Comparison of ENCODE assay signal across 11 cellular contexts in genomic region chr7:32163141-32163806, GRCh38.
DNase-seq lines count a peak whose midpoint lies in the region; TF ChIP-seq lines count a peak whose summit lies in the region.
"Had no signal": no experiment of that assay in that cellular context is flagged by ENCODE, and none has a peak within 500 bp of the region (broad histone marks: within the 10 kb centered on the region; RNA-seq: fewer than 3 reads in every experiment).

No MANE protein-coding gene starts in this region.

- no peaks in the 10 kb centered on the region for H3K27me3 Mint-ChIP-seq in Caco-2 (ENCODE audit: insufficient read depth, unreplicated experiment)

- no peak overlapping the region; the same call in 1 of the 2 replicates for H2AFZ ChIP-seq in SK-N-SH (ENCODE audit: low read depth)

- POLR2A ChIA-PET in SK-N-SH (lab: Yijun Ruan, JAX): no interaction called here
- POLR2A ChIA-PET in Caco-2 (lab: Charles Lee): no interaction called here

- H3K4me1 Mint-ChIP-seq in Caco-2 (ENCODE audit: low read depth, unreplicated experiment): no peaks in the 10 kb centered on the region

- no peaks in the 10 kb centered on the region for H3K9me2 ChIP-seq in SK-N-SH

- H3K4me1 ChIP-seq in SK-N-SH (ENCODE audit: control insufficient read depth in 1 of 2, insufficient read depth in 2 of 2, low read depth in 1 of 2, low read length in 1 of 2): peaks cover 7 to 37% of the 10 kb centered on the region in 2 experiments
- no peaks in the 10 kb centered on the region; the same call in 1 of the 2 replicates for H3K4me1 ChIP-seq in Caco-2
- H3K4me1 ChIP-seq: right lobe of liver had no signal

- H3K36me3 ChIP-seq in SK-N-SH (replicated peaks in 1 of 2; ENCODE audit: control insufficient read depth in 1 of 2, insufficient read depth in 2 of 2, low read length in 1 of 2) (no peaks in the 10 kb centered on the region), Caco-2 (ENCODE audit: control insufficient read depth, insufficient read depth, low read length) (no peaks in the 10 kb centered on the region)
- H3K36me3 ChIP-seq: right lobe of liver had no signal

- WGBS in SK-N-SH (ENCODE audit: low lambda C conversion rate): 4% methylated on average over 7 of the region's 7 CpGs

- peak overlapping the region; percentile 55 for H3K9ac ChIP-seq in SK-N-SH

- peak; percentile 37; the same call in 1 of the 2 replicates for TF ChIP-seq CTCF in SK-N-SH (IDR thresholded peaks at IDR 0.05)
- TF ChIP-seq CTCF in fibroblast of pulmonary artery (IDR thresholded peaks at IDR 0.05; ENCODE audit: low read length, missing control alignments): no peak
- no peak for TF ChIP-seq CTCF in Caco-2 (IDR thresholded peaks at IDR 0.05; ENCODE audit: insufficient read depth in 1 of 2, low read depth in 1 of 2, low read length in 1 of 2, severe bottlenecking in 1 of 2, unreplicated experiment in 1 of 2)
- TF ChIP-seq CTCF in GM20000 (IDR thresholded peaks at IDR 0.05; ENCODE audit: extremely low read depth, missing control alignments): no peak

- BruUV-seq in Caco-2 (replicated peaks; lab: Mats Ljungman, UMichigan): no TSS peak

- peak overlapping the region; percentile 43 for H3K4me2 ChIP-seq in SK-N-SH

- no peaks in the 10 kb centered on the region for H3K9me3 Mint-ChIP-seq in Caco-2 (ENCODE audit: unreplicated experiment)

- CTCF ChIA-PET in SK-N-SH (lab: Yijun Ruan, JAX) (interaction anchor here (0.8 kb wide), 1 partner anchor 687 kb away, joined by 3 read pairs; no protein-coding TSS in a partner anchor), Caco-2 (lab: Charles Lee) (no interaction called here)

- TF ChIP-seq EP300 in SK-N-SH (IDR thresholded peaks at IDR 0.05; ENCODE audit: borderline replicate concordance in 1 of 2, low read depth in 1 of 2, low read length in 1 of 2): peak; percentile 57 to 97

- intact Hi-C loops in Caco-2 (cut with micrococcal nuclease; ENCODE audit: unreplicated experiment): no loop called here

- H3K36me3 Mint-ChIP-seq in Caco-2 (ENCODE audit: insufficient read depth, unreplicated experiment): no peaks in the 10 kb centered on the region

- peak overlapping the region; percentile 87 to 92; a peak in 3 of 4 replicates for H3K27ac ChIP-seq in SK-N-SH (ENCODE audit: low read depth in 2 of 2, low read length in 1 of 2)
- H3K27ac ChIP-seq: right lobe of liver had no signal

- no peak overlapping the region for H3K4me3 Mint-ChIP-seq in Caco-2 (ENCODE audit: unreplicated experiment)

- H4K20me1 ChIP-seq in SK-N-SH (ENCODE audit: insufficient read depth): no peaks in the 10 kb centered on the region

- H3K27me3 ChIP-seq in SK-N-SH (ENCODE audit: insufficient read depth) (no peaks in the 10 kb centered on the region), Caco-2 (replicated peaks; ENCODE audit: control insufficient read depth, insufficient read depth, low read length) (no peaks in the 10 kb centered on the region)
- H3K27me3 ChIP-seq: right lobe of liver had no signal

- peak; percentile 99 for DNase-seq in EH (ENCODE audit: low read depth)
- peak; percentile 5 for DNase-seq in SK-N-SH
- DNase-seq in fibroblast of pulmonary artery (ENCODE audit: low read depth): peak; percentile 85
- peak; percentile 64 for DNase-seq in pulmonary artery endothelial cell (ENCODE audit: low read depth, low spot score)
- no peak for DNase-seq in NCI-H2029 treated with DMSO at 0.1 percent for 48 hours (lab: John Stamatoyannopoulos, UW)
- DNase-seq in Caco-2: no peak
- no peak for DNase-seq in middle frontal gyrus (ENCODE audit: extremely low spot score, low spot score)
- DNase-seq in GM20000 (ENCODE audit: low spot score): no peak
- DNase-seq: activated CD4-positive, alpha-beta T cell treated with anti-CD3 and anti-CD28 coated beads, Interleukin-2, amount 50 U/mL, for 1 hour; NCI-H1436 had no signal

- H3K4me3 ChIP-seq in SK-N-SH (ENCODE audit: low read depth in 2 of 2, low read length in 1 of 2): peak overlapping the region in 1 of 2 experiments; percentile 3; a peak in 1 of 4 replicates
- H3K4me3 ChIP-seq in fibroblast of pulmonary artery (replicated peaks; ENCODE audit: low read depth, low read length): no peak overlapping the region
- H3K4me3 ChIP-seq in Caco-2 (ENCODE audit: low read depth, low read length): no peak overlapping the region
- H3K4me3 ChIP-seq: right lobe of liver had no signal

- H3F3A ChIP-seq in SK-N-SH (replicated peaks; ENCODE audit: insufficient read depth): peaks cover 24% of the 10 kb centered on the region

- H3K9me3 ChIP-seq in SK-N-SH: no peaks in the 10 kb centered on the region
- H3K9me3 ChIP-seq in Caco-2: no peaks in the 10 kb centered on the region
- H3K9me3 ChIP-seq: right lobe of liver had no signal

- H3K27ac Mint-ChIP-seq in Caco-2 (ENCODE audit: unreplicated experiment): no peak overlapping the region

- no peaks in the 10 kb centered on the region for H3K79me2 ChIP-seq in SK-N-SH (ENCODE audit: insufficient read depth)

- no peak for TF ChIP-seq RAD21 in SK-N-SH (IDR thresholded peaks at IDR 0.05; ENCODE audit: low read length)

TF ChIP-seq in SK-N-SH, 30 proteins besides CTCF, POLR2A, EP300 and RAD21 (continues in another document):
- TF ChIP-seq RCOR1 (IDR thresholded peaks at IDR 0.05; ENCODE audit: low read length) (0 out of 2 replicates have a peak, but pooled peaks have one; percentile 6), MXI1 (IDR thresholded peaks at IDR 0.05; ENCODE audit: low read depth, low read length) (no peak), JUND (IDR thresholded peaks at IDR 0.05) (peak; percentile 99), FOXJ3 (CRISPR knock-in tag; IDR thresholded peaks at IDR 0.05) (no peak), YY1 (IDR thresholded peaks at IDR 0.05; ENCODE audit: low read depth) (peak; percentile 68), CHD2 (IDR thresholded peaks at IDR 0.05; ENCODE audit: low read length, partially characterized antibody) (no peak), SIN3A (IDR thresholded peaks at IDR 0.05; ENCODE audit: borderline replicate concordance, low read depth, low read length) (peak; percentile 29; the same call in 1 of the 2 replicates), TCF12 (IDR thresholded peaks at IDR 0.05) (peak; percentile 93), FOXM1 (IDR thresholded peaks at IDR 0.05; ENCODE audit: low read depth) (peak; percentile 59; the same call in 1 of the 2 replicates), ZBTB33 (IDR thresholded peaks at IDR 0.05; ENCODE audit: borderline replicate concordance, low read depth) (peak; percentile 76; the same call in 1 of the 2 replicates), POLR2AphosphoS5 (IDR thresholded peaks at IDR 0.05; ENCODE audit: low read depth, low read length) (peak; percentile 63; the same call in 1 of the 2 replicates), SMC3 (IDR thresholded peaks at IDR 0.05; ENCODE audit: low read depth, low read length) (no peak), EZH2phosphoT487 (IDR thresholded peaks at IDR 0.05; ENCODE audit: borderline replicate concordance, low read depth) (no peak), REST (IDR thresholded peaks at IDR 0.05; ENCODE audit: low read depth, low read length) (peak; percentile 56; the same call in 1 of the 2 replicates), TEAD4 (IDR thresholded peaks at IDR 0.05; ENCODE audit: borderline replicate concordance, insufficient read depth) (peak; percentile 93), NFIC (IDR thresholded peaks at IDR 0.05; ENCODE audit: borderline replicate concordance) (peak; percentile 98), TAF1 (IDR thresholded peaks at IDR 0.05; ENCODE audit: borderline replicate concordance, low read depth, low read length) (peak; percentile 43; the same call in 1 of the 2 replicates), RXRA (IDR thresholded peaks at IDR 0.05; ENCODE audit: borderline replicate concordance, low read depth) (peak; percentile 93), MEF2A (IDR thresholded peaks at IDR 0.05; ENCODE audit: borderline replicate concordance, low read depth) (peak; percentile 84), ELF1 (IDR thresholded peaks at IDR 0.05) (peak; percentile 57)

Comparison
In these comparisons a context has a peak if more than half of its experiments do, and no peak if none do; other contexts are left out.
1. DNase-seq: peak in EH (single experiment), SK-N-SH (single experiment), fibroblast of pulmonary artery (single experiment) and pulmonary artery endothelial cell (single experiment); none in NCI-H2029 treated with DMSO at 0.1 percent for 48 hours (single experiment), Caco-2 (0 of 2), middle frontal gyrus (single experiment) and GM20000 (single experiment).